In the genomic region with DNA sequence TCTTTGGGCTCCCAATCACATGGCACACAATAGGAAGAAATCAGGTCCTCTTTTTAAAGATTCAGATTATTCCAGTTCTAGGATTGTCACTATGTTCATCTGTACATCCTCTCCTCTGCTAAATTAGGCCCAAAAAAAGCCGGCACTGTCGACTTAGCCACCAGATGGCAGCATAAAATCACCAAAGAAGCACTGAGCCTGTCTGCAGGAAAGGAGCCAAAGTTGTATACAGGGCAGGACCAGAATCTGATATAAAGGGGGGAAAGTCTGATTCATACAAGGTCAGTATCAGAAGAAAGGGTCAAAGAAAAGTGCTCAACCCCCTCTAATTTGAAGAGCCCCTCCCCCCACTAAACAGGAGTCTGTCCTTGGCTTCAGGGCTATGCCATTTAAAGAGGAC, we compare ENCODE assay signal across 8 cellular contexts. TPM values are rescaled to one million over a fixed set of nuclear protein-coding genes. Genes with fewer than 3 reads are reported as not detected.
DNase-seq lines count a peak whose midpoint lies in the region; ATAC-seq, FAIRE-seq and TF ChIP-seq lines count a peak whose summit lies in the region.

No MANE protein-coding gene starts in this region.

- in situ Hi-C loops in GM13977 (cut with MboI; ENCODE audit: low pct_unique_long_range_greater_than_20kb, low sequenced_read_pairs, unreplicated experiment) (loop anchor here (5.0 to 25.0 kb wide), 3 partner anchors 162 to 482 kb away; no protein-coding TSS in a partner anchor), K562 (cut with MboI) (loop anchor here (10.0 kb wide), 2 partner anchors 159 to 489 kb away; no protein-coding TSS in a partner anchor)

- H3K4me2 ChIP-seq in A549 (no peak overlapping the region), K562 (ENCODE audit: insufficient read depth, low read length) (no peak overlapping the region)

- FAIRE-seq in A549 (lab: Jason Lieb, UNC), result peak; percentile 36
- peak; percentile 76 for FAIRE-seq in TTC549 (lab: Jason Lieb, UNC)
- peak; percentile 93 for FAIRE-seq in K562 (lab: Jason Lieb, UNC)
- peak; percentile 21 for FAIRE-seq in islet of Langerhans (lab: Jason Lieb, UNC)

- no peak overlapping the region for H2AFZ ChIP-seq in K562 (ENCODE audit: low read depth, low read length)

- TF ChIP-seq EP300 in A549 (IDR thresholded peaks at IDR 0.05), result no peak
- TF ChIP-seq EP300 in K562 (IDR thresholded peaks at IDR 0.05; ENCODE audit: low read length), result no peak

- no peak for TF ChIP-seq POLR2A in A549 (IDR thresholded peaks at IDR 0.05; ENCODE audit: low read length)
- TF ChIP-seq POLR2A in K562 (conservative IDR thresholded peaks at IDR 0.05), result no peak

- H3K9ac ChIP-seq in K562 (ENCODE audit: insufficient read depth in 1 of 2, low read depth in 2 of 2, low read length in 2 of 2), result no peak overlapping the region

- no peaks in the 10 kb centered on the region for H3K36me3 ChIP-seq in K562 (ENCODE audit: control insufficient read depth, insufficient read depth, low read length)

- TF ChIP-seq RAD21 in A549 (conservative IDR thresholded peaks at IDR 0.05 in 1 of 2, IDR thresholded peaks at IDR 0.05 in 1 of 2), result peak; percentile 93 to 95
- TF ChIP-seq RAD21 in K562 (CRISPR knock-in tag; conservative IDR thresholded peaks at IDR 0.05 in 1 of 2, IDR thresholded peaks at IDR 0.05 in 1 of 2), result peak; percentile 78 to 87

- H3K4me1 ChIP-seq in A549 (no peaks in the 10 kb centered on the region), K562 (replicated peaks in 1 of 2; ENCODE audit: control insufficient read depth in 2 of 2, insufficient read depth in 2 of 2, low read length in 2 of 2) (no peaks in the 10 kb centered on the region)

- H4K20me1 ChIP-seq in K562 (replicated peaks; ENCODE audit: control insufficient read depth, insufficient read depth, low read length), result no peaks in the 10 kb centered on the region; the same call in 1 of the 2 replicates

- no TSS peak for BruUV-seq in K562 (replicated peaks; lab: Mats Ljungman, UMichigan)

- H3K27ac ChIP-seq in A549 (peak overlapping the region in 1 of 2 experiments; percentile 32; a peak in 1 of 6 replicates), K562 (ENCODE audit: extremely low read depth, low read depth, low read length) (no peak overlapping the region)

- no peaks in the 10 kb centered on the region for H3K27me3 ChIP-seq in K562 (ENCODE audit: control insufficient read depth in 2 of 2, insufficient read depth in 2 of 2, low read length in 2 of 2)

- H3K79me2 ChIP-seq in K562 (ENCODE audit: control insufficient read depth, insufficient read depth, low read length), result peaks cover 19% of the 10 kb centered on the region

- POLR2A ChIA-PET in A549 (lab: Yijun Ruan, JAX), result no interaction called here
- POLR2A ChIA-PET in K562 (lab: Yijun Ruan, JAX), result no interaction called here

- H3K4me3 ChIP-seq in A549, result no peak overlapping the region
- no peak overlapping the region for H3K4me3 ChIP-seq in K562

- H3K9me3 ChIP-seq in A549 (no peaks in the 10 kb centered on the region), K562 (replicated peaks; ENCODE audit: control insufficient read depth, insufficient read depth, low read depth, low read length) (no peaks in the 10 kb centered on the region)

- CTCF ChIA-PET in A549 (lab: Yijun Ruan, JAX), result interaction anchor here (0.7 to 3.6 kb wide), 11 partner anchors 14 to 755 kb away, joined by 3 to 22 read pairs (median 5); no protein-coding TSS in a partner anchor
- CTCF ChIA-PET in K562 (lab: Yijun Ruan, JAX; ENCODE audit: low intra/inter-chr PET ratio), result interaction anchor here (0.7 to 1.7 kb wide), 6 partner anchors 159 to 527 kb away, joined by 3 to 14 read pairs (median 4); no protein-coding TSS in a partner anchor

- DNase-seq in A549 (ENCODE audit: low read depth in 1 of 2, low spot score in 1 of 2), result peak; percentile 18 to 61
- DNase-seq in GM13977 (ENCODE audit: low spot score), result peak; percentile 57
- peak; percentile 18 for DNase-seq in NCI-H146 (lab: John Stamatoyannopoulos, UW)
- DNase-seq in K562 (ENCODE audit: extremely low read depth in 1 of 4, low spot score in 3 of 4), result peak; percentile 17 to 65 (median 18)
- DNase-seq in stimulated activated CD4-positive, alpha-beta T cell treated with anti-CD3 and anti-CD28 coated beads, Interleukin-1b, Interleukin-23, amount 100 ng/mL, for 1 hour (ENCODE audit: low read depth in 2 of 2), result peak; percentile 11 to 19

- ATAC-seq in A549 (peak; percentile 90 to 92), K562 (peak; percentile 45; the same call in 2 of the 3 replicates), HG03280 (IDR thresholded peaks at IDR 0.05; ENCODE audit: unreplicated experiment) (no peak)

- TF ChIP-seq CTCF in A549 (IDR thresholded peaks at IDR 0.05) (peak; percentile 79), GM13977 (IDR thresholded peaks at IDR 0.05; ENCODE audit: extremely low read depth, insufficient read depth, missing control alignments) (peak; percentile 84), K562 (IDR thresholded peaks at IDR 0.05 in 2 of 3, conservative IDR thresholded peaks at IDR 0.05 in 1 of 3; ENCODE audit: insufficient read depth in 2 of 3, low read depth in 1 of 3, low read length in 3 of 3) (peak; percentile 68 to 79 (median 72))

- WGBS in A549 (ENCODE audit: missing lambda C conversion rate), result 3% methylated on average over 2 of the region's 2 CpGs
- WGBS in K562 (ENCODE audit: insufficient coverage, low coverage, missing lambda C conversion rate), result 0% methylated on average over 2 of the region's 2 CpGs

- intact Hi-C loops in K562 (cut with micrococcal nuclease), result loop anchor here (1.0 to 2.0 kb wide), 5 partner anchors 160 to 695 kb away; no protein-coding TSS in a partner anchor

- no peaks in the 10 kb centered on the region for H3K9me1 ChIP-seq in K562 (ENCODE audit: control insufficient read depth, insufficient read depth, low read length)

TF ChIP-seq in A549, 52 proteins besides CTCF, POLR2A, EP300 and RAD21 (continues in another document):
- TF ChIP-seq CBX2 (IDR thresholded peaks at IDR 0.05; ENCODE audit: borderline replicate concordance, low read depth) (no peak), FOSL2 (IDR thresholded peaks at IDR 0.05) (no peak), FOSL2 (CRISPR knock-in tag; IDR thresholded peaks at IDR 0.05) (no peak), RNF2 (IDR thresholded peaks at IDR 0.05; ENCODE audit: borderline replicate concordance, low read depth) (no peak), FOSB (CRISPR knock-in tag; IDR thresholded peaks at IDR 0.05) (no peak), SMC3 (IDR thresholded peaks at IDR 0.05) (peak; percentile 98)
- TF ChIP-seq, protein P1, sequence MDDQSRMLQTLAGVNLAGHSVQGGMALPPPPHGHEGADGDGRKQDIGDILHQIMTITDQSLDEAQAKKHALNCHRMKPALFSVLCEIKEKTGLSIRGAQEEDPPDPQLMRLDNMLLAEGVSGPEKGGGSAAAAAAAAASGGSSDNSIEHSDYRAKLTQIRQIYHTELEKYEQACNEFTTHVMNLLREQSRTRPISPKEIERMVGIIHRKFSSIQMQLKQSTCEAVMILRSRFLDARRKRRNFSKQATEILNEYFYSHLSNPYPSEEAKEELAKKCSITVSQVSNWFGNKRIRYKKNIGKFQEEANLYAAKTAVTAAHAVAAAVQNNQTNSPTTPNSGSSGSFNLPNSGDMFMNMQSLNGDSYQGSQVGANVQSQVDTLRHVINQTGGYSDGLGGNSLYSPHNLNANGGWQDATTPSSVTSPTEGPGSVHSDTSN (IDR thresholded peaks at IDR 0.05), result no peak

TF ChIP-seq in K562, 482 proteins besides CTCF, POLR2A, EP300 and RAD21 (continues in another document):
- TF ChIP-seq ZKSCAN1 (IDR thresholded peaks at IDR 0.05; ENCODE audit: low read depth, low read length), result no peak
- TF ChIP-seq, protein P2, sequence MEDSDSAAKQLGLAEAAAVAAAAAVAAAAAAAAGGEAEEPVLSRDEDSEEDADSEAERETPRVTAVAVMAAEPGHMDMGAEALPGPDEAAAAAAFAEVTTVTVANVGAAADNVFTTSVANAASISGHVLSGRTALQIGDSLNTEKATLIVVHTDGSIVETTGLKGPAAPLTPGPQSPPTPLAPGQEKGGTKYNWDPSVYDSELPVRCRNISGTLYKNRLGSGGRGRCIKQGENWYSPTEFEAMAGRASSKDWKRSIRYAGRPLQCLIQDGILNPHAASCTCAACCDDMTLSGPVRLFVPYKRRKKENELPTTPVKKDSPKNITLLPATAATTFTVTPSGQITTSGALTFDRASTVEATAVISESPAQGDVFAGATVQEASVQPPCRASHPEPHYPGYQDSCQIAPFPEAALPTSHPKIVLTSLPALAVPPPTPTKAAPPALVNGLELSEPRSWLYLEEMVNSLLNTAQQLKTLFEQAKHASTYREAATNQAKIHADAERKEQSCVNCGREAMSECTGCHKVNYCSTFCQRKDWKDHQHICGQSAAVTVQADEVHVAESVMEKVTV (CRISPR knock-in tag; IDR thresholded peaks at IDR 0.05), result peak; percentile 73
- TF ChIP-seq ERF (CRISPR knock-in tag; IDR thresholded peaks at IDR 0.05), result no peak

RNA-seq across cellular contexts. Expression of gene XIST, which starts 3.0 kb away (rescaled TPM):
- polyA plus RNA-seq in A549 (2011; rRNA removed) (0.11 and 0.19 TPM in 2 replicates), A549 (2017; fragmentation: RNase III; extraction: RNeasy Plus Mini Kit Qiagen cat#74134 plus additional on column Dnase treatment) (not detected in 3 replicates), K562 (2011; rRNA removed) (160 and 206 TPM in 2 replicates), K562 (2014; fragmentation: Illumina TruSeq; extraction: Trizol) (104 and 127 TPM in 2 replicates), K562 (2014; fragmentation: Nextera tagmentation; extraction: Ambion mirVana) (10 to 100 TPM; 22.9 to 23.0 TPM), K562 (2014; rRNA removed) (120 and 130 TPM in 2 replicates)
- polyA plus RNA-seq in A549 (2012; cell fraction: cytosol; rRNA removed), result not detected in 2 replicates
- 0.01 and 0.07 TPM in 2 replicates for polyA plus RNA-seq in A549 (2012; cell fraction: nucleus; rRNA removed)
- polyA minus RNA-seq in A549 (2011; rRNA and poly(A)+ RNA removed), result 0.12 and 0.44 TPM in 2 replicates
- 661 and 2,130 TPM in 2 replicates for total RNA-seq in K562 (2011; cell fraction: chromatin; rRNA removed; ENCODE audit: low replicate concordance)
- total RNA-seq in K562 (2011; cell fraction: nucleolus; rRNA removed), result 322 and 478 TPM in 2 replicates
- total RNA-seq in K562 (2011; cell fraction: nucleoplasm; rRNA removed), result 1,154 and 2,123 TPM in 2 replicates
- total RNA-seq in K562 (2014; rRNA removed) (22.4 and 25.0 TPM in 2 replicates), K562 (2014; rRNA removed; fragmentation: Illumina TruSeq; extraction: Trizol) (53.6 and 55.5 TPM in 2 replicates), K562 (2015; rRNA removed; fragmentation: Illumina TruSeq; extraction: Trizol) (48.7 and 51.6 TPM in 2 replicates), K562 (2021) (63.6 and 72.5 TPM in 2 replicates)
- polyA plus RNA-seq in K562 (2011; cell fraction: cytosol; rRNA removed), result 3.0 and 11.3 TPM in 2 replicates
- polyA plus RNA-seq in K562 (2011; cell fraction: nucleus; rRNA removed), result 643 and 1,009 TPM in 2 replicates
- polyA plus RNA-seq in K562 (2012), result 66.7 and 133 TPM in 2 replicates
- polyA minus RNA-seq in K562 (2011; rRNA and poly(A)+ RNA removed), result 175 and 222 TPM in 2 replicates
- polyA minus RNA-seq in K562 (2011; cell fraction: cytosol; rRNA and poly(A)+ RNA removed), result 12.2 and 12.4 TPM in 2 replicates
- polyA minus RNA-seq in K562 (2011; cell fraction: nucleus; rRNA and poly(A)+ RNA removed), result 287 and 466 TPM in 2 replicates

Comparison
In these comparisons a context has a peak if more than half of its experiments do, and no peak if none do; other contexts are left out.
1. Of the 35 proteins assayed by ChIP-seq in both K562 and A549: peak only in K562: none; only in A549: none; in both: CTCF, RAD21 and SMC3; in neither: 32.